In the genomic region with DNA sequence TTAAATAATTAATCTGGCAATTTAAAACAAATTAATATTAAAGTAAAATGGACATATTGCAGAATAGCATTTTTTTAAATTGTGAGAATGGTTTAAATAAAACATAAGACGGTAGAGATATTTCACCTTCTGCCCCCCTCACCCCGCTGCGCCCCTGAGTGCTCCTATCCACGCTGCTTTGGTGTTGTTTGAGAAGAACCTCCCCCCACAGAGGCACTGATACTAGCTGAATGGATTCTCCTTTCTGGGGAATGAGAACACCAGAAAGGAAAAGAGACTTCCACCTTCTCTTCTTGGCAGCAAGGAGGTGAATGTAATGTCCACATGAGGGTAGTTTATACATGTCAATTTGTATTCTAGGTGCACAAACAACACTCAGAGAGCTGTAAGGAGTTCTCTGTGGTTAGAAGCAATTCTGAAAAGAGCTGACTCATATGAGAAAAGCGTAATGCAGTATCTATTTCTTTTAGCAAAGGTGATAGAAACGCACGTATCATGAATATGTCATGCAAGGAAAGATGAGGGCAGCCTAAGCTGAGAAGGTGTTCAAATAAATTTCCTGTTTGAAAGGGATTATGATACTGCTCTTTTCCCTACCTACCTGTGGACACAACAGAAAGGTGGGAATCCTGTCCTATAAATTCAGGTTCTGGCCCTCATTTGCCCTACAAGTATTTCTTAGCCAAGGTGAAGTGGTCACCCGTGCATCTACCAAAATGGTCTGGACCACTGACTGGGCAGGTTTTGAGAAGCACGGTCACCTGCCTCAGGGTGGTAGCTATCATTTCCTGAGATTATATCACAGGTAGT, we compare ENCODE assay signal across 9 cellular contexts.
A peak's percentile ranks its signal among the peaks of the same experiment; 100 is the strongest.
DNase-seq lines count a peak whose midpoint lies in the region; ATAC-seq, FAIRE-seq and TF ChIP-seq lines count a peak whose summit lies in the region.
"Had no signal": no experiment of that assay in that cellular context is flagged by ENCODE, and none has a peak within 500 bp of the region (broad histone marks: within the 10 kb centered on the region; RNA-seq: fewer than 3 reads in every experiment).

No MANE protein-coding gene starts in this region.

- peak overlapping the region; percentile 21 to 30; a peak in 2 of 4 replicates for H3K9ac ChIP-seq in K562 (ENCODE audit: insufficient read depth in 1 of 2, low read depth in 2 of 2, low read length in 2 of 2)

- peak overlapping the region; percentile 57 for H3K4me2 ChIP-seq in K562 (ENCODE audit: insufficient read depth, low read length)

- TF ChIP-seq CTCF in K562 (IDR thresholded peaks at IDR 0.05 in 2 of 3, conservative IDR thresholded peaks at IDR 0.05 in 1 of 3; ENCODE audit: insufficient read depth in 2 of 3, low read depth in 1 of 3, low read length in 3 of 3) (no peak), suprapubic skin (IDR thresholded peaks at IDR 0.05) (no peak)

- H3K36me3 ChIP-seq in K562 (ENCODE audit: control insufficient read depth, insufficient read depth, low read length) (no peaks in the 10 kb centered on the region), suprapubic skin (no peaks in the 10 kb centered on the region)

- H2AFZ ChIP-seq in K562 (ENCODE audit: low read depth, low read length), result peak overlapping the region; percentile 37; the same call in 1 of the 2 replicates

- no peaks in the 10 kb centered on the region for H3K9me1 ChIP-seq in K562 (ENCODE audit: control insufficient read depth, insufficient read depth, low read length)

- H3K27me3 ChIP-seq in K562 (ENCODE audit: control insufficient read depth in 2 of 2, insufficient read depth in 2 of 2, low read length in 2 of 2), result no peaks in the 10 kb centered on the region
- H3K27me3 ChIP-seq in suprapubic skin, result no peaks in the 10 kb centered on the region

- no peak for TF ChIP-seq EP300 in K562 (IDR thresholded peaks at IDR 0.05; ENCODE audit: low read length)
- TF ChIP-seq EP300 in suprapubic skin (IDR thresholded peaks at IDR 0.05), result no peak

- H3K9me3 ChIP-seq in K562 (replicated peaks; ENCODE audit: control insufficient read depth, insufficient read depth, low read depth, low read length) (no peaks in the 10 kb centered on the region), suprapubic skin (no peaks in the 10 kb centered on the region)

- H3K27me3 Mint-ChIP-seq in activated T-cell treated with anti-CD3 and anti-CD28 coated beads, Interleukin-2, amount 50 U/mL, for 72 hours (ENCODE audit: low read depth), result no peaks in the 10 kb centered on the region

- peaks cover 40% of the 10 kb centered on the region for H3K4me1 Mint-ChIP-seq in activated T-cell treated with anti-CD3 and anti-CD28 coated beads, Interleukin-2, amount 50 U/mL, for 72 hours (ENCODE audit: low read depth)

- BruUV-seq in K562 (replicated peaks; lab: Mats Ljungman, UMichigan), result no TSS peak

- TF ChIP-seq RAD21 in K562 (CRISPR knock-in tag; conservative IDR thresholded peaks at IDR 0.05 in 1 of 2, IDR thresholded peaks at IDR 0.05 in 1 of 2), result no peak

- no peak overlapping the region for H3K27ac Mint-ChIP-seq in activated T-cell treated with anti-CD3 and anti-CD28 coated beads, Interleukin-2, amount 50 U/mL, for 72 hours

- intact Hi-C loops in K562 (cut with micrococcal nuclease), result no loop called here

- H3K9me3 Mint-ChIP-seq in activated T-cell treated with anti-CD3 and anti-CD28 coated beads, Interleukin-2, amount 50 U/mL, for 72 hours, result no peaks in the 10 kb centered on the region
- H3K9me3 Mint-ChIP-seq: CD14-positive monocyte had no signal

- FAIRE-seq in K562 (lab: Jason Lieb, UNC), result no peak

- H3K4me1 ChIP-seq in K562 (replicated peaks in 1 of 2; ENCODE audit: control insufficient read depth in 2 of 2, insufficient read depth in 2 of 2, low read length in 2 of 2) (peaks cover 8 to 27% of the 10 kb centered on the region in 2 experiments), suprapubic skin (peaks cover 57% of the 10 kb centered on the region)

- no peaks in the 10 kb centered on the region for H3K36me3 Mint-ChIP-seq in activated T-cell treated with anti-CD3 and anti-CD28 coated beads, Interleukin-2, amount 50 U/mL, for 72 hours (ENCODE audit: insufficient read depth in 2 of 2)

- no peak for DNase-seq in activated T-cell treated with anti-CD3 and anti-CD28 coated beads, Interleukin-2, amount 50 U/mL, for 72 hours
- no peak for DNase-seq in activated T-cell treated with anti-CD3 and anti-CD28 coated beads, Interleukin-2, amount 50 U/mL, for 48 hours
- DNase-seq in K562 (ENCODE audit: extremely low read depth in 1 of 4, low spot score in 3 of 4), result peak in 2 of 4 experiments; percentile 35 to 38
- no peak for DNase-seq in suprapubic skin (ENCODE audit: low spot score in 2 of 2)
- DNase-seq in NCI-H69 (lab: John Stamatoyannopoulos, UW), result no peak
- no peak for DNase-seq in activated T-cell treated with anti-CD3 and anti-CD28 coated beads for 4 hours
- no peak for DNase-seq in left lobe of liver (ENCODE audit: low spot score)

- 15% methylated on average over 9 of the region's 9 CpGs for WGBS in K562 (ENCODE audit: insufficient coverage, low coverage, missing lambda C conversion rate)
- 80% methylated on average over 9 of the region's 9 CpGs for WGBS in suprapubic skin

- POLR2A ChIA-PET in K562 (lab: Yijun Ruan, JAX), result interaction anchor here (0.5 to 2.3 kb wide), 6 partner anchors 8 to 202 kb away, joined by 3 to 7 read pairs (median 3); no protein-coding TSS in a partner anchor

- H4K20me1 ChIP-seq in K562 (replicated peaks; ENCODE audit: control insufficient read depth, insufficient read depth, low read length), result no peaks in the 10 kb centered on the region

- TF ChIP-seq POLR2A in K562 (conservative IDR thresholded peaks at IDR 0.05) (no peak), suprapubic skin (IDR thresholded peaks at IDR 0.05) (no peak)

- CTCF ChIA-PET in K562 (lab: Yijun Ruan, JAX; ENCODE audit: low intra/inter-chr PET ratio), result no interaction called here

- H3K79me2 ChIP-seq in K562 (ENCODE audit: control insufficient read depth, insufficient read depth, low read length), result no peaks in the 10 kb centered on the region

- peak; percentile 75 to 90 for ATAC-seq in activated T-cell treated with anti-CD3 and anti-CD28 coated beads, Interleukin-2, amount 50 U/mL, for 72 hours (replicated peaks in 1 of 2)
- ATAC-seq in HG03066 (IDR thresholded peaks at IDR 0.05; ENCODE audit: low read depth, unreplicated experiment), result peak; percentile 75
- peak; percentile 74 for ATAC-seq in K562
- ATAC-seq in left lobe of liver, result no peak

- peak overlapping the region; percentile 14; the same call in 2 of the 3 replicates for H3K27ac ChIP-seq in K562 (ENCODE audit: extremely low read depth, low read depth, low read length)
- H3K27ac ChIP-seq in suprapubic skin, result peak overlapping the region; percentile 75

- no peak overlapping the region for H3K4me3 ChIP-seq in K562
- no peak overlapping the region for H3K4me3 ChIP-seq in suprapubic skin

- peak overlapping the region; percentile 9 to 23 for H3K4me3 Mint-ChIP-seq in activated T-cell treated with anti-CD3 and anti-CD28 coated beads, Interleukin-2, amount 50 U/mL, for 72 hours
- H3K4me3 Mint-ChIP-seq: CD14-positive monocyte had no signal

- in situ Hi-C loops in K562 (cut with MboI), result no loop called here

TF ChIP-seq in K562, 482 proteins besides CTCF, POLR2A, EP300 and RAD21 (continues in another document):
- TF ChIP-seq CBX8 (IDR thresholded peaks at IDR 0.05; ENCODE audit: borderline replicate concordance, extremely low read depth, low read depth, low read length, poor library complexity, severe bottlenecking), result no peak
- TF ChIP-seq POLR2AphosphoS5 (IDR thresholded peaks at IDR 0.05; ENCODE audit: control insufficient read depth, insufficient read depth, low read depth, low read length), result no peak
- no peak for TF ChIP-seq U2AF2 (optimal IDR thresholded peaks at IDR 0.05; ENCODE audit: low read depth, low read length)
- TF ChIP-seq, protein P1, sequence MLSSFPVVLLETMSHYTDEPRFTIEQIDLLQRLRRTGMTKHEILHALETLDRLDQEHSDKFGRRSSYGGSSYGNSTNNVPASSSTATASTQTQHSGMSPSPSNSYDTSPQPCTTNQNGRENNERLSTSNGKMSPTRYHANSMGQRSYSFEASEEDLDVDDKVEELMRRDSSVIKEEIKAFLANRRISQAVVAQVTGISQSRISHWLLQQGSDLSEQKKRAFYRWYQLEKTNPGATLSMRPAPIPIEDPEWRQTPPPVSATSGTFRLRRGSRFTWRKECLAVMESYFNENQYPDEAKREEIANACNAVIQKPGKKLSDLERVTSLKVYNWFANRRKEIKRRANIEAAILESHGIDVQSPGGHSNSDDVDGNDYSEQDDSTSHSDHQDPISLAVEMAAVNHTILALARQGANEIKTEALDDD (IDR thresholded peaks at IDR 0.05), result no peak
- no peak for TF ChIP-seq ARID2 (IDR thresholded peaks at IDR 0.05)
- TF ChIP-seq MYC (IDR thresholded peaks at IDR 0.05; ENCODE audit: low read depth, low read length), result no peak
- no peak for TF ChIP-seq MYC (CRISPR knock-in tag; IDR thresholded peaks at IDR 0.05; ENCODE audit: borderline replicate concordance, low read depth)
- TF ChIP-seq MAFF (IDR thresholded peaks at IDR 0.05; ENCODE audit: low read length), result peak; percentile 80
- TF ChIP-seq TOE1 (IDR thresholded peaks at IDR 0.05; ENCODE audit: borderline replicate concordance), result no peak
- TF ChIP-seq TOE1 (CRISPR knock-in tag; IDR thresholded peaks at IDR 0.05; ENCODE audit: borderline replicate concordance, low read depth), result no peak
- no peak for TF ChIP-seq KHSRP (IDR thresholded peaks at IDR 0.05)
